8 cellular contexts compared by ENCODE assay signal in genomic region chr1:116556289-116557006, GRCh38. TPM values are rescaled to one million over a fixed set of nuclear protein-coding genes. Genes with fewer than 3 reads are reported as not detected.
A peak's percentile ranks its signal among the peaks of the same experiment; 100 is the strongest.
DNase-seq lines count a peak whose midpoint lies in the region; ATAC-seq and TF ChIP-seq lines count a peak whose summit lies in the region.

No MANE protein-coding gene starts in this region.

- H3K9me3 ChIP-seq in MM.1S (replicated peaks; ENCODE audit: insufficient read depth, low read length) = no peaks in the 10 kb centered on the region
- no peaks in the 10 kb centered on the region for H3K9me3 ChIP-seq in heart right ventricle

- no peak overlapping the region for H3K4me3 ChIP-seq in MM.1S (ENCODE audit: low read length)
- H3K4me3 ChIP-seq in heart right ventricle = no peak overlapping the region

- H3K27ac ChIP-seq in MM.1S (ENCODE audit: low read length) = peak overlapping the region; percentile 53; the same call in 1 of the 2 replicates
- peak overlapping the region in 5 of 10 donors; percentile 32 to 58 (median 41) for H3K27ac ChIP-seq in heart right ventricle

- no peaks in the 10 kb centered on the region for H4K20me1 ChIP-seq in MM.1S (ENCODE audit: insufficient read depth, low read length)

- no peak overlapping the region for H2AFZ ChIP-seq in MM.1S (ENCODE audit: low read length)

- H3K36me3 ChIP-seq in MM.1S (replicated peaks; ENCODE audit: insufficient read depth, low read length) (no peaks in the 10 kb centered on the region), heart right ventricle (no peaks in the 10 kb centered on the region)

- no peak overlapping the region for H3K4me2 ChIP-seq in MM.1S (ENCODE audit: low read depth, low read length)

- peaks cover 44% of the 10 kb centered on the region for H3K4me1 ChIP-seq in MM.1S (ENCODE audit: low read length)
- peaks cover 0 to 82% (median 33%) of the 10 kb centered on the region in 9 donors for H3K4me1 ChIP-seq in heart right ventricle

- peak; percentile 92 for DNase-seq in ELR (ENCODE audit: low read depth)
- DNase-seq in MM.1S = peak; percentile 30
- peak; percentile 63 for DNase-seq in activated T-cell treated with anti-CD3 and anti-CD28 coated beads, Interleukin-2, amount 50 U/mL, for 1 hour
- peak; percentile 43 to 49 for DNase-seq in heart right ventricle
- DNase-seq in stimulated activated CD8-positive, alpha-beta memory T cell treated with anti-CD3 and anti-CD28 coated beads, Interleukin-15, amount 100 ng/mL, for 24 hours (ENCODE audit: low read depth) = peak; percentile 21
- DNase-seq in NCI-H146 treated with DMSO at 0.1 percent for 48 hours (lab: John Stamatoyannopoulos, UW; ENCODE audit: unreplicated experiment) = no peak
- DNase-seq in posterior cingulate gyrus = no peak

- no peaks in the 10 kb centered on the region for H3K9me2 ChIP-seq in MM.1S (replicated peaks; ENCODE audit: insufficient read depth, low read length)

- intact Hi-C loops in heart right ventricle (cut with DNase I) = no loop called here
- intact Hi-C loops in posterior cingulate gyrus (cut with DNase I) = no loop called here

- no peaks in the 10 kb centered on the region for H3K27me3 ChIP-seq in MM.1S (replicated peaks; ENCODE audit: insufficient read depth, low read length)
- H3K27me3 ChIP-seq in heart right ventricle = no peaks in the 10 kb centered on the region

- peaks cover 88% of the 10 kb centered on the region for H3K79me2 ChIP-seq in MM.1S (ENCODE audit: low read length)

- WGBS in heart right ventricle, 2 donors = 62 to 71% methylated on average over 6 of the region's 6 CpGs

- no peak overlapping the region for H3K9ac ChIP-seq in MM.1S (ENCODE audit: low read length)

- TF ChIP-seq CTCF in MM.1S (IDR thresholded peaks at IDR 0.05; ENCODE audit: low read length) (no peak), heart right ventricle (IDR thresholded peaks at IDR 0.05) (no peak)

- ATAC-seq in GM21786 (IDR thresholded peaks at IDR 0.05; ENCODE audit: unreplicated experiment) (peak; percentile 61), heart right ventricle (peak in 7 of 8 donors; percentile 65 to 94 (median 75))

- peaks cover 20% of the 10 kb centered on the region for H3F3A ChIP-seq in MM.1S (ENCODE audit: insufficient read depth, low read length)

RNA-seq across cellular contexts. Expression of gene CD58, which starts 14.4 kb away (rescaled TPM):
- total RNA-seq in heart right ventricle = 10 to 100 TPM; 17.2 to 41.1 (median 26.5) TPM
- 10 to 100 TPM; 32.8 to 44.3 TPM for polyA plus RNA-seq in heart right ventricle

Comparison
In these comparisons a context has a peak if more than half of its experiments do, and no peak if none do; other contexts are left out.
1. DNase-seq: peak in ELR (single experiment), MM.1S (single experiment), activated T-cell treated with anti-CD3 and anti-CD28 coated beads, Interleukin-2, amount 50 U/mL, for 1 hour (single experiment), heart right ventricle (2 of 2) and stimulated activated CD8-positive, alpha-beta memory T cell treated with anti-CD3 and anti-CD28 coated beads, Interleukin-15, amount 100 ng/mL, for 24 hours (single experiment); none in NCI-H146 treated with DMSO at 0.1 percent for 48 hours (single experiment) and posterior cingulate gyrus (0 of 10).